In the genomic region with DNA sequence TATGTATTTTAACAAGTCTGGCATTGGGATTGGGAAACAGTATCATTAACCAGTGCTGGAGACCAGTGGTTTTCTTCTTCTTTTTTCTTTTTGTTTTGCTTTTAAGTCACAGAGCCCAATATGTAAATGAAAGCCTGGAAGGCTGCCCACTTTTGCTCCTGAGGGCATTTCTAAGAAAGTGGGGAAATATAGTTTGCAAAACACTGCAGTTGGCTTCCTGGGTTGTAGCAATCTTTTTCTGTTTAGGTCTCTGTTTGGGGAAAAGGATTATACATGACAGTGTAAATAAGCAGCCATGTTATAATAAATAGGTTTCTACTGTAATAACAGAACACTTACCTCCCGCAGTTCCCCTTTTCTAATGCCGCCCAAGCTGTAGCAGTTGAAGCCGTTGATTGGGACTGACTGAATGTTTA, we compare ENCODE assay signal across 9 cellular contexts.
DNase-seq lines count a peak whose midpoint lies in the region; ATAC-seq and TF ChIP-seq lines count a peak whose summit lies in the region.
"Had no signal": no experiment of that assay in that cellular context is flagged by ENCODE, and none has a peak within 500 bp of the region (broad histone marks: within the 10 kb centered on the region; RNA-seq: fewer than 3 reads in every experiment).

No MANE protein-coding gene starts in this region.

- peaks cover 6% of the 10 kb centered on the region for H3K4me1 ChIP-seq in A673 (ENCODE audit: insufficient read depth, low read length, poor library complexity, severe bottlenecking)

- H3K36me3 ChIP-seq in A673 (ENCODE audit: insufficient read depth, low read length, poor library complexity, severe bottlenecking) = no peaks in the 10 kb centered on the region

- BruUV-seq in A673 (replicated peaks; lab: Mats Ljungman, UMichigan) = no TSS peak

- POLR2A ChIA-PET in A673 (lab: Charles Lee; ENCODE audit: low non-redundant PET) = no interaction called here

- TF ChIP-seq CTCF in A673 (conservative IDR thresholded peaks at IDR 0.05; ENCODE audit: low read depth, low read length) = no peak

- H3K4me3 ChIP-seq in A673 (ENCODE audit: low read depth, low read length, poor library complexity, severe bottlenecking) = no peak overlapping the region

- peak; percentile 55 for DNase-seq in A673 (ENCODE audit: low spot score)
- peak; percentile 28 for DNase-seq in NCI-H2081 treated with DMSO at 0.1 percent for 48 hours (lab: John Stamatoyannopoulos, UW)
- peak; percentile 88 for DNase-seq in fibroblast of gingiva (ENCODE audit: low read depth)
- no peak for DNase-seq in NCI-H1092 (lab: John Stamatoyannopoulos, UW)
- DNase-seq in activated CD4-positive, alpha-beta T cell treated with anti-CD3 and anti-CD28 coated beads for 4 hours = no peak
- no peak for DNase-seq in NCI-H1694 (lab: John Stamatoyannopoulos, UW)
- DNase-seq: NCI-H510A had no signal

- no peak overlapping the region for H3K27ac ChIP-seq in A673 (ENCODE audit: low read depth, low read length, poor library complexity, severe bottlenecking)

- ATAC-seq in GM21447 (IDR thresholded peaks at IDR 0.05; ENCODE audit: unreplicated experiment) = peak; percentile 66
- no peak for ATAC-seq in HG03045 (IDR thresholded peaks at IDR 0.05; ENCODE audit: unreplicated experiment)

- CTCF ChIA-PET in A673 (lab: Charles Lee) = no interaction called here

- H3K9me3 ChIP-seq in A673 (ENCODE audit: low read depth, low read length, poor library complexity, severe bottlenecking) = no peaks in the 10 kb centered on the region

- no peaks in the 10 kb centered on the region for H3K27me3 ChIP-seq in A673 (replicated peaks; ENCODE audit: insufficient read depth, low read depth, low read length, poor library complexity)

- intact Hi-C loops in A673 (cut with micrococcal nuclease; ENCODE audit: unreplicated experiment) = no loop called here

Comparison
In these comparisons a context has a peak if more than half of its experiments do, and no peak if none do; other contexts are left out.
1. DNase-seq: peak in A673 (single experiment), NCI-H2081 treated with DMSO at 0.1 percent for 48 hours (single experiment) and fibroblast of gingiva (single experiment); none in NCI-H1092 (single experiment), activated CD4-positive, alpha-beta T cell treated with anti-CD3 and anti-CD28 coated beads for 4 hours (0 of 2) and NCI-H1694 (single experiment).